ENCODE assay signal across 10 cellular contexts in the genomic region with DNA sequence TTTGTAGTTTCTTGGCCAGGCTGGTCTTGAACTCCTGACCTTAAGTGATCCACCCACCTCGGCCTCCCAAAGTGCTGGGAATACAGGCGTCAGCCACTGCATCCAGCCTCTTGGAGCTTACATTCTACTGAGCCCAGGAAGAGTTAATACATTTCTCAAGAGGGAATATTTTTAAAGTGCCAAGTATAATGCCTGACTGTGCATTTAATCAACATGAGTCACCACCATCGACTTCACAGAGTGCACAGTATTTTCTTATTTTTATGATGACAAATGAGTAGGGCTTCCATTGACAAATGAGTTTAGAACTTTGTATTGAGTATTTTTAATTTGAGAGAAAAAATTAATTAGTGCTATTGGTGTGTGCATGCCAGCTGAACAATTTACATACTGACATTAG.
DNase-seq lines count a peak whose midpoint lies in the region; ATAC-seq, FAIRE-seq and TF ChIP-seq lines count a peak whose summit lies in the region.
"Had no signal": no experiment of that assay in that cellular context is flagged by ENCODE, and none has a peak within 500 bp of the region (broad histone marks: within the 10 kb centered on the region; RNA-seq: fewer than 3 reads in every experiment).

No MANE protein-coding gene starts in this region.

- H3K9ac ChIP-seq in HepG2 (ENCODE audit: insufficient read depth, low read depth, low read length): no peak overlapping the region
- H3K9ac ChIP-seq: BLaER1 had no signal

- in situ Hi-C loops in HepG2 (cut with HindIII; ENCODE audit: extremely low pct_ligation_motif_present, low pct_unique_long_range_greater_than_20kb): no loop called here

- H3K9me3 Mint-ChIP-seq in activated T-cell treated with anti-CD3 and anti-CD28 coated beads, Interleukin-2, amount 50 U/mL, for 24 hours: no peaks in the 10 kb centered on the region

- H3K27ac ChIP-seq in A673 (ENCODE audit: low read depth, low read length, poor library complexity, severe bottlenecking) (no peak overlapping the region), HepG2 (ENCODE audit: extremely low read length, insufficient read depth, low read length) (no peak overlapping the region), spleen (no peak overlapping the region)
- H3K27ac ChIP-seq: adrenal gland, BLaER1 had no signal

- no peaks in the 10 kb centered on the region for H3K27me3 ChIP-seq in A673 (replicated peaks; ENCODE audit: insufficient read depth, low read depth, low read length, poor library complexity)
- H3K27me3 ChIP-seq in HepG2 (ENCODE audit: control insufficient read depth in 1 of 2, insufficient read depth in 2 of 2, low read length in 2 of 2): no peaks in the 10 kb centered on the region
- no peaks in the 10 kb centered on the region for H3K27me3 ChIP-seq in spleen (replicated peaks in 1 of 7)
- H3K27me3 ChIP-seq: adrenal gland, BLaER1 had no signal

- ATAC-seq in HepG2: no peak

- H3K4me3 ChIP-seq in A673 (ENCODE audit: low read depth, low read length, poor library complexity, severe bottlenecking) (no peak overlapping the region), HepG2 (replicated peaks in 1 of 3; ENCODE audit: insufficient read depth in 1 of 3, low read depth in 2 of 3, low read length in 3 of 3) (no peak overlapping the region), spleen (no peak overlapping the region)
- H3K4me3 ChIP-seq: adrenal gland, BLaER1 had no signal

- H3K4me3 Mint-ChIP-seq in activated T-cell treated with anti-CD3 and anti-CD28 coated beads, Interleukin-2, amount 50 U/mL, for 24 hours: no peak overlapping the region

- CTCF ChIA-PET in A673 (lab: Charles Lee): no interaction called here
- CTCF ChIA-PET in HepG2 (lab: Yijun Ruan, JAX; ENCODE audit: low intra/inter-chr PET ratio, low total read pairs): no interaction called here

- H3K27me3 Mint-ChIP-seq in activated T-cell treated with anti-CD3 and anti-CD28 coated beads, Interleukin-2, amount 50 U/mL, for 24 hours: peaks cover 9% of the 10 kb centered on the region

- peaks cover 18% of the 10 kb centered on the region for H3K4me1 ChIP-seq in A673 (ENCODE audit: insufficient read depth, low read length, poor library complexity, severe bottlenecking)
- H3K4me1 ChIP-seq in HepG2 (ENCODE audit: insufficient read depth, low read length): no peaks in the 10 kb centered on the region
- H3K4me1 ChIP-seq in spleen: peaks cover 0 to 16% (median 2%) of the 10 kb centered on the region in 6 donors
- H3K4me1 ChIP-seq: BLaER1 had no signal

- no peak overlapping the region for H3K4me2 ChIP-seq in HepG2 (ENCODE audit: low read depth, low read length)
- H3K4me2 ChIP-seq: BLaER1 had no signal

- no peak for TF ChIP-seq CTCF in A673 (conservative IDR thresholded peaks at IDR 0.05; ENCODE audit: low read depth, low read length)
- TF ChIP-seq CTCF in HepG2 (CRISPR knock-in tag; IDR thresholded peaks at IDR 0.05): no peak
- TF ChIP-seq CTCF in spleen (IDR thresholded peaks at IDR 0.05 in 8 of 11, conservative IDR thresholded peaks at IDR 0.05 in 3 of 11): no peak

- no peaks in the 10 kb centered on the region for H4K20me1 ChIP-seq in HepG2 (ENCODE audit: insufficient read depth, low read length)
- H4K20me1 ChIP-seq: BLaER1 had no signal

- TF ChIP-seq POLR2A in HepG2 (IDR thresholded peaks at IDR 0.05; ENCODE audit: insufficient read depth in 1 of 2, low read depth in 2 of 2, low read length in 2 of 2): no peak
- TF ChIP-seq POLR2A in spleen (IDR thresholded peaks at IDR 0.05): no peak

- H3K9me3 ChIP-seq in A673 (ENCODE audit: low read depth, low read length, poor library complexity, severe bottlenecking) (no peaks in the 10 kb centered on the region), HepG2 (ENCODE audit: low read length) (no peaks in the 10 kb centered on the region), spleen (no peaks in the 10 kb centered on the region)
- H3K9me3 ChIP-seq: adrenal gland, BLaER1 had no signal

- no peaks in the 10 kb centered on the region for H3K4me1 Mint-ChIP-seq in activated T-cell treated with anti-CD3 and anti-CD28 coated beads, Interleukin-2, amount 50 U/mL, for 24 hours (ENCODE audit: low read depth)

- POLR2A ChIA-PET in A673 (lab: Charles Lee; ENCODE audit: low non-redundant PET) (no interaction called here), HepG2 (lab: Yijun Ruan, JAX) (no interaction called here)

- no peak for TF ChIP-seq RAD21 in HepG2 (CRISPR knock-in tag; IDR thresholded peaks at IDR 0.05)

- 91% methylated on average over 3 of the region's 3 CpGs for WGBS in HepG2 (ENCODE audit: low lambda C conversion rate)
- WGBS in spleen, 5 donors: 54 to 72% (median 63%) methylated on average over 3 of the region's 3 CpGs

- DNase-seq in A673 (ENCODE audit: low spot score): peak; percentile 69
- DNase-seq in HT1080 (ENCODE audit: low read depth): peak; percentile 77
- peak; percentile 76 for DNase-seq in dedifferentiated amniotic fluid mesenchymal stem cell (ENCODE audit: extremely low spot score)
- no peak for DNase-seq in HepG2 (ENCODE audit: low spot score)
- DNase-seq in AML-193 (lab: John Stamatoyannopoulos, UW): no peak
- no peak for DNase-seq in spleen
- DNase-seq in activated T-cell treated with anti-CD3 and anti-CD28 coated beads, Interleukin-2, amount 50 U/mL, for 24 hours: no peak
- no peak for DNase-seq in MV-4-11 (lab: John Stamatoyannopoulos, UW)
- DNase-seq: adrenal gland had no signal

- BruUV-seq in A673 (replicated peaks; lab: Mats Ljungman, UMichigan): no TSS peak
- no TSS peak for BruUV-seq in HepG2 (replicated peaks; lab: Mats Ljungman, UMichigan)

- H3K36me3 ChIP-seq in A673 (ENCODE audit: insufficient read depth, low read length, poor library complexity, severe bottlenecking): no peaks in the 10 kb centered on the region
- no peaks in the 10 kb centered on the region for H3K36me3 ChIP-seq in HepG2 (replicated peaks in 1 of 2; ENCODE audit: control insufficient read depth in 1 of 2, insufficient read depth in 2 of 2, low read length in 2 of 2)
- no peaks in the 10 kb centered on the region for H3K36me3 ChIP-seq in spleen
- H3K36me3 ChIP-seq: adrenal gland, BLaER1 had no signal

- TF ChIP-seq EP300 in HepG2 (IDR thresholded peaks at IDR 0.05; ENCODE audit: low read depth in 2 of 2, low read length in 2 of 2) (no peak), HepG2 (CRISPR knock-in tag; IDR thresholded peaks at IDR 0.05; ENCODE audit: borderline replicate concordance) (no peak)

- H2AFZ ChIP-seq in HepG2 (ENCODE audit: low read length): no peak overlapping the region

- no peaks in the 10 kb centered on the region for H3K36me3 Mint-ChIP-seq in activated T-cell treated with anti-CD3 and anti-CD28 coated beads, Interleukin-2, amount 50 U/mL, for 24 hours (ENCODE audit: low read depth)

- intact Hi-C loops in A673 (cut with micrococcal nuclease; ENCODE audit: unreplicated experiment): no loop called here
- intact Hi-C loops in HepG2 (cut with micrococcal nuclease; ENCODE audit: unreplicated experiment): no loop called here
- intact Hi-C loops in spleen (cut with DNase I; ENCODE audit: low total_unique reads): no loop called here

- H3K27ac Mint-ChIP-seq in activated T-cell treated with anti-CD3 and anti-CD28 coated beads, Interleukin-2, amount 50 U/mL, for 24 hours: no peak overlapping the region

- no peak for FAIRE-seq in HepG2 (lab: Jason Lieb, UNC)

- no peaks in the 10 kb centered on the region for H3K79me2 ChIP-seq in HepG2 (ENCODE audit: insufficient read depth, low read length)

TF ChIP-seq in HepG2, 621 proteins besides CTCF, POLR2A, EP300 and RAD21:
- TF ChIP-seq MAFK (conservative IDR thresholded peaks at IDR 0.05 in 1 of 2, IDR thresholded peaks at IDR 0.05 in 1 of 2; ENCODE audit: low read length in 2 of 2) (peak; percentile 56 to 66), MAFF (IDR thresholded peaks at IDR 0.05; ENCODE audit: low read depth, low read length) (peak; percentile 53), SMAD3 (CRISPR knock-in tag; IDR thresholded peaks at IDR 0.05) (no peak), ZNF432 (CRISPR knock-in tag; IDR thresholded peaks at IDR 0.05; ENCODE audit: borderline replicate concordance) (no peak), MBD4 (IDR thresholded peaks at IDR 0.05; ENCODE audit: borderline replicate concordance, low read length) (no peak), ZNF703 (CRISPR knock-in tag; IDR thresholded peaks at IDR 0.05; ENCODE audit: borderline replicate concordance) (no peak), ZNF124 (CRISPR knock-in tag; IDR thresholded peaks at IDR 0.05) (no peak), MYNN (CRISPR knock-in tag; IDR thresholded peaks at IDR 0.05; ENCODE audit: low read depth) (no peak)
- TF ChIP-seq, protein P1, sequence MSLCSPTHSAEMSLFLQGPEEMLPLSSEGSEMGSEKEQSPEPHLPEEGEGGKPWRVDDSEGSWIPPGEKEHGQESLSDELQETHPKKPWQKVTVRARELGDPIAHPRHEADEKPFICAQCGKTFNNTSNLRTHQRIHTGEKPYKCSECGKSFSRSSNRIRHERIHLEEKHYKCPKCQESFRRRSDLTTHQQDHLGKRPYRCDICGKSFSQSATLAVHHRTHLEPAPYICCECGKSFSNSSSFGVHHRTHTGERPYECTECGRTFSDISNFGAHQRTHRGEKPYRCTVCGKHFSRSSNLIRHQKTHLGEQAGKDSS (CRISPR knock-in tag; IDR thresholded peaks at IDR 0.05; ENCODE audit: borderline replicate concordance, low read depth): no peak
TF ChIP-seq in HepG2: peak in this region for 2.

Comparison
In these comparisons a context has a peak if more than half of its experiments do, and no peak if none do; other contexts are left out.
1. DNase-seq: peak in A673 (single experiment), HT1080 (single experiment) and dedifferentiated amniotic fluid mesenchymal stem cell (single experiment); none in HepG2 (single experiment), AML-193 (0 of 2), spleen (single experiment), activated T-cell treated with anti-CD3 and anti-CD28 coated beads, Interleukin-2, amount 50 U/mL, for 24 hours (single experiment) and MV-4-11 (single experiment).